Comparison of ENCODE assay signal across 25 cellular contexts in the genomic region with DNA sequence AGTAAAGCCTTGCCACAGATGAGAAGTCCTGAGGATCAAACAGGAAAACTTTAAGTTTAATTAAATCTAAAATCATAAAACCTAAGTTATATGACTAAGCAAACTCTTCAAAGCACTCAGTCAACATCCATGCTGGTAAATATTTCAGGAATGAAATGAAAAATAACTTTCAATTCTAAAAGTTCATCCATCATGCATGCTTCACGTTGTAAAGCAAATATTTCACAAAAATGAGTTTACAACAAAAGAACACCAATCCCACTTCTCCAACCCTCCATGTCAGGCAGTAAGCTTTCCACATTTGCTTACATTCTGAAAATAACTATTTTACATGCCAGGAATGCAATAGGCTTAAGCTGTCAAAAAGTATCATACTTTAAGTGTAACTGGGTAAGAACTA. TPM values are rescaled to one million over a fixed set of nuclear protein-coding genes. Genes with fewer than 3 reads are reported as not detected.
DNase-seq lines count a peak whose midpoint lies in the region; ATAC-seq, FAIRE-seq and TF ChIP-seq lines count a peak whose summit lies in the region.
"Had no signal": no experiment of that assay in that cellular context is flagged by ENCODE, and none has a peak within 500 bp of the region (broad histone marks: within the 10 kb centered on the region; RNA-seq: fewer than 3 reads in every experiment).

No MANE protein-coding gene starts in this region.

- H3K4me1 Mint-ChIP-seq in nephron, result peaks cover 19% of the 10 kb centered on the region

- BruUV-seq in Panc1 (replicated peaks; lab: Mats Ljungman, UMichigan), result no TSS peak

- in situ Hi-C loops in Panc1 (cut with HindIII; ENCODE audit: low pct_unique_long_range_greater_than_20kb, low sequenced_read_pairs), result no loop called here

- peaks cover 48% of the 10 kb centered on the region for H3K36me3 Mint-ChIP-seq in nephron (ENCODE audit: low read depth)

- no peaks in the 10 kb centered on the region for H3K27me3 ChIP-seq in Panc1 (ENCODE audit: control insufficient read depth, insufficient read depth, low read length)
- no peaks in the 10 kb centered on the region for H3K27me3 ChIP-seq in esophagus muscularis mucosa
- H3K27me3 ChIP-seq in small intestine (ENCODE audit: control insufficient read depth in 2 of 2, insufficient read depth in 2 of 2, low read length in 2 of 2), result no peaks in the 10 kb centered on the region
- no peaks in the 10 kb centered on the region for H3K27me3 ChIP-seq in tibial nerve
- H3K27me3 ChIP-seq: heart right ventricle, MG63 had no signal

- POLR2A ChIA-PET in Panc1 (lab: Charles Lee), result no interaction called here

- H3K9me3 Mint-ChIP-seq in nephron, result no peaks in the 10 kb centered on the region
- H3K9me3 Mint-ChIP-seq: activated naive CD8-positive, alpha-beta T cell treated with anti-CD3 and anti-CD28 coated beads, Interleukin-2, amount 50 U/mL, for 24 hours; activated T-helper 2 cell treated with anti-CD3 and anti-CD28 coated beads, Interferon-gamma antibody, Interleukin-2, Interleukin-4, amounts not matched to agents 10 μg/mL and 5 μg/mL and 100 μg/mL, durations not matched to agents 14 hours and 24 hours and 36 hours had no signal

- no peak for FAIRE-seq in small intestine (lab: Jason Lieb, UNC)

- H3K27ac ChIP-seq in Panc1 (ENCODE audit: low read length) (peak overlapping the region; percentile 24; the same call in 1 of the 2 replicates), esophagus muscularis mucosa (replicated peaks in 1 of 4) (peak overlapping the region; percentile 24 to 65 (median 48)), small intestine (ENCODE audit: low read depth in 1 of 2, low read length in 1 of 2) (no peak overlapping the region), tibial nerve (no peak overlapping the region)
- H3K27ac ChIP-seq: coronary artery, heart right ventricle, prostate gland had no signal

- H3K4me3 ChIP-seq in Panc1 (ENCODE audit: low read depth in 2 of 2, low read length in 2 of 2) (no peak overlapping the region), esophagus muscularis mucosa (no peak overlapping the region), small intestine (ENCODE audit: low read depth in 1 of 2, low read length in 2 of 2) (no peak overlapping the region), tibial nerve (no peak overlapping the region)
- H3K4me3 ChIP-seq: coronary artery, heart right ventricle, MG63, prostate gland, SK-N-MC had no signal

- TF ChIP-seq CTCF in Panc1 (IDR thresholded peaks at IDR 0.05) (no peak), esophagus muscularis mucosa (IDR thresholded peaks at IDR 0.05) (no peak), nephron (IDR thresholded peaks at IDR 0.05; ENCODE audit: unreplicated experiment in 3 of 3) (no peak), tibial nerve (IDR thresholded peaks at IDR 0.05) (no peak)

- no peak overlapping the region for H3K4me3 Mint-ChIP-seq in nephron
- H3K4me3 Mint-ChIP-seq: activated naive CD8-positive, alpha-beta T cell treated with anti-CD3 and anti-CD28 coated beads, Interleukin-2, amount 50 U/mL, for 24 hours had no signal

- 41% methylated on average over 1 of the region's 1 CpG for WGBS in esophagus muscularis mucosa
- 49 to 74% (median 63%) methylated on average over 1 of the region's 1 CpG for WGBS in small intestine, 3 donors
- WGBS in tibial nerve, 2 donors, result 40 to 46% methylated on average over 1 of the region's 1 CpG

- H3K27ac Mint-ChIP-seq in nephron, result peak overlapping the region; percentile 11 to 65 (median 21)
- H3K27ac Mint-ChIP-seq: activated naive CD8-positive, alpha-beta T cell treated with anti-CD3 and anti-CD28 coated beads, Interleukin-2, amount 50 U/mL, for 24 hours; activated T-helper 2 cell treated with anti-CD3 and anti-CD28 coated beads, Interferon-gamma antibody, Interleukin-2, Interleukin-4, amounts not matched to agents 10 μg/mL and 5 μg/mL and 100 μg/mL, durations not matched to agents 14 hours and 24 hours and 36 hours had no signal

- intact Hi-C loops in Panc1 (cut with micrococcal nuclease; ENCODE audit: unreplicated experiment) (no loop called here), esophagus muscularis mucosa (cut with DNase I) (no loop called here)

- DNase-seq in AG20443 (ENCODE audit: low spot score), result peak; percentile 15
- no peak for DNase-seq in Panc1 (ENCODE audit: low read depth, low spot score)
- no peak for DNase-seq in esophagus muscularis mucosa (ENCODE audit: extremely low spot score)
- DNase-seq in T-helper 1 cell, result no peak
- DNase-seq in small intestine, result no peak
- no peak for DNase-seq in tibial nerve (ENCODE audit: low spot score in 2 of 2)
- DNase-seq: activated CD4-positive, alpha-beta T cell treated with anti-CD3 and anti-CD28 coated beads, Interleukin-2, amount 50 U/mL, for 48 hours; activated CD4-positive, CD25-positive, alpha-beta regulatory T cell; activated CD8-positive, alpha-beta memory T cell treated with anti-CD3 and anti-CD28 coated beads, Interleukin-2, amount 50 U/mL, for 48 hours; activated naive CD8-positive, alpha-beta T cell treated with anti-CD3 and anti-CD28 coated beads, Interleukin-2, amount 50 U/mL, for 24 hours; DMS79; heart right ventricle; MG63; midbrain; NCI-H1436; NCI-H510A treated with DMSO at 0.1 percent for 48 hours; RPMI8226; stimulated activated CD4-positive, alpha-beta T cell treated with anti-CD3 and anti-CD28 coated beads, Interleukin-1b, Interleukin-23, amount 100 ng/mL, for 48 hours had no signal

- TF ChIP-seq POLR2A in esophagus muscularis mucosa (IDR thresholded peaks at IDR 0.05; ENCODE audit: low read depth) (no peak), tibial nerve (IDR thresholded peaks at IDR 0.05) (no peak)

- H3K36me3 ChIP-seq in Panc1 (ENCODE audit: control insufficient read depth, insufficient read depth, low read length) (no peaks in the 10 kb centered on the region), esophagus muscularis mucosa (no peaks in the 10 kb centered on the region), small intestine (ENCODE audit: control insufficient read depth in 2 of 2, insufficient read depth in 2 of 2, low read length in 2 of 2) (no peaks in the 10 kb centered on the region), tibial nerve (no peaks in the 10 kb centered on the region)
- H3K36me3 ChIP-seq: heart right ventricle, prostate gland had no signal

- CTCF ChIA-PET in Panc1 (lab: Charles Lee), result no interaction called here

- H3K4me1 ChIP-seq in Panc1 (ENCODE audit: control insufficient read depth, insufficient read depth, low read length) (peaks cover 60% of the 10 kb centered on the region), esophagus muscularis mucosa (peaks cover 47 to 75% (median 65%) of the 10 kb centered on the region in 4 donors), small intestine (ENCODE audit: control insufficient read depth in 2 of 2, insufficient read depth in 1 of 2, low read depth in 1 of 2, low read length in 1 of 2) (peaks cover 0 to 16% of the 10 kb centered on the region in 2 donors), tibial nerve (peaks cover 0 to 34% (median 6%) of the 10 kb centered on the region in 4 donors)

- TF ChIP-seq EP300 in esophagus muscularis mucosa (IDR thresholded peaks at IDR 0.05) (no peak), tibial nerve (IDR thresholded peaks at IDR 0.05) (no peak)

- H3K27me3 Mint-ChIP-seq in nephron (ENCODE audit: low read depth), result no peaks in the 10 kb centered on the region
- H3K27me3 Mint-ChIP-seq: activated naive CD8-positive, alpha-beta T cell treated with anti-CD3 and anti-CD28 coated beads, Interleukin-2, amount 50 U/mL, for 24 hours had no signal

- ATAC-seq in Panc1, result no peak
- ATAC-seq in HG03196 (IDR thresholded peaks at IDR 0.05; ENCODE audit: unreplicated experiment), result no peak
- ATAC-seq: activated naive CD8-positive, alpha-beta T cell treated with anti-CD3 and anti-CD28 coated beads, Interleukin-2, amount 50 U/mL, for 24 hours; heart right ventricle; left lobe of liver had no signal

- H3K9me3 ChIP-seq in Panc1 (ENCODE audit: control insufficient read depth, insufficient read depth, low read depth, low read length) (no peaks in the 10 kb centered on the region), esophagus muscularis mucosa (no peaks in the 10 kb centered on the region), small intestine (ENCODE audit: control insufficient read depth, low read depth) (no peaks in the 10 kb centered on the region), tibial nerve (no peaks in the 10 kb centered on the region)
- H3K9me3 ChIP-seq: heart right ventricle, MG63, prostate gland had no signal

RNA-seq across cellular contexts. Expression of a gene that starts 16.8 kb away (rescaled TPM):
- total RNA-seq in Panc1 (2021; ENCODE audit: unreplicated experiment) (542 TPM), esophagus muscularis mucosa (100 to 1,000 TPM; 459 to 790 (median 624) TPM), tibial nerve (100 to 1,000 TPM; 271 to 327 (median 293) TPM)
- 700 TPM for polyA plus RNA-seq in Panc1 (2012; ENCODE audit: insufficient read length)
- 100 to 1,000 TPM in 1 of 3 donors, 10 to 100 TPM in 2; 28.6 to 319 (median 32.7) TPM for polyA plus RNA-seq in small intestine

Comparison
In these comparisons a context has a peak if more than half of its experiments do, and no peak if none do; other contexts are left out.
1. H3K27ac ChIP-seq: peak in Panc1 (single experiment) and esophagus muscularis mucosa (4 of 4); none in small intestine (0 of 2) and tibial nerve (0 of 4).